In genomic region chr13:79503473-79504017, GRCh38 we compare ENCODE assay signal across 1 cellular context.
TF ChIP-seq lines count a peak whose summit lies in the region.

No MANE protein-coding gene starts in this region.

TF ChIP-seq in GM12878, 131 proteins besides CTCF, POLR2A, EP300 and RAD21 (continued from another document):
- TF ChIP-seq RELB (IDR thresholded peaks at IDR 0.05; ENCODE audit: low read depth) (no peak), TCF7 (IDR thresholded peaks at IDR 0.05; ENCODE audit: borderline replicate concordance) (no peak), ATF7 (IDR thresholded peaks at IDR 0.05; ENCODE audit: low read depth) (no peak)
TF ChIP-seq in GM12878: peak in this region for 0.
